8 cellular contexts compared by ENCODE assay signal in genomic region chr9:83981126-83981871, GRCh38. TPM values are rescaled to one million over a fixed set of nuclear protein-coding genes. Genes with fewer than 3 reads are reported as not detected.
DNase-seq lines count a peak whose midpoint lies in the region; ATAC-seq, FAIRE-seq and TF ChIP-seq lines count a peak whose summit lies in the region.

No MANE protein-coding gene starts in this region.

- H2AK5ac ChIP-seq in neuronal stem cell (ENCODE audit: low read depth, low read length): no peak overlapping the region

- H3K4me1 ChIP-seq in gastroesophageal sphincter: peaks cover 0 to 64% (median 9%) of the 10 kb centered on the region in 3 donors
- peaks cover 0 to 4% of the 10 kb centered on the region in 2 donors for H3K4me1 ChIP-seq in neuronal stem cell (ENCODE audit: control insufficient read depth in 2 of 2, insufficient read depth in 1 of 2, low read depth in 1 of 2, low read length in 2 of 2)

- H3K4me1 Mint-ChIP-seq in activated T-cell treated with anti-CD3 and anti-CD28 coated beads, Interleukin-2, amount 50 U/mL, for 4 hours (ENCODE audit: low read depth): peaks cover 32% of the 10 kb centered on the region

- peak overlapping the region; percentile 87 for H3K23ac ChIP-seq in neuronal stem cell (ENCODE audit: low read depth, low read length, poor library complexity)

- no peak for ATAC-seq in activated T-cell treated with anti-CD3 and anti-CD28 coated beads, Interleukin-2, amount 50 U/mL, for 4 hours
- ATAC-seq in gastroesophageal sphincter (no peak), HG02885 (IDR thresholded peaks at IDR 0.05; ENCODE audit: poor library complexity, unreplicated experiment) (no peak)

- H3K4me3 Mint-ChIP-seq in activated T-cell treated with anti-CD3 and anti-CD28 coated beads, Interleukin-2, amount 50 U/mL, for 4 hours: peak overlapping the region; percentile 96

- H3K9ac ChIP-seq in neuronal stem cell (ENCODE audit: low read depth, low read length, poor library complexity): peak overlapping the region; percentile 99

- H2BK12ac ChIP-seq in neuronal stem cell (ENCODE audit: low read length): no peak overlapping the region

- DNase-seq in AG20443 (ENCODE audit: low spot score) (peak; percentile 60), GM12892 (ENCODE audit: insufficient read length) (no peak), NAMALWA (ENCODE audit: low spot score) (peak; percentile 68), neuronal stem cell (ENCODE audit: low spot score) (no peak), islet precursor cell (no peak)
- DNase-seq in activated T-cell treated with anti-CD3 and anti-CD28 coated beads, Interleukin-2, amount 50 U/mL, for 4 hours: no peak

- H3K36me3 Mint-ChIP-seq in activated T-cell treated with anti-CD3 and anti-CD28 coated beads, Interleukin-2, amount 50 U/mL, for 4 hours (ENCODE audit: insufficient read depth): peaks cover 32% of the 10 kb centered on the region

- H3K14ac ChIP-seq in neuronal stem cell (ENCODE audit: low read length): peak overlapping the region; percentile 86

- no peak overlapping the region for H2BK15ac ChIP-seq in neuronal stem cell (ENCODE audit: low read length)

- H3K79me1 ChIP-seq in neuronal stem cell (ENCODE audit: low read depth, low read length): peaks cover 3% of the 10 kb centered on the region

- H3K36me3 ChIP-seq in gastroesophageal sphincter (peaks cover 0 to 13% of the 10 kb centered on the region in 2 donors), neuronal stem cell (replicated peaks in 1 of 2; ENCODE audit: control insufficient read depth in 2 of 2, insufficient read depth in 2 of 2, low read length in 2 of 2) (peaks cover 0 to 57% of the 10 kb centered on the region in 2 donors)

- H2AFZ ChIP-seq in neuronal stem cell (ENCODE audit: low read length): peak overlapping the region; percentile 86

- peak overlapping the region; percentile 99 for H3K18ac ChIP-seq in neuronal stem cell (ENCODE audit: low read length)

- peak overlapping the region; percentile 97 to 99 (median 98) for H3K27ac ChIP-seq in gastroesophageal sphincter
- peak overlapping the region; percentile 89 for H3K27ac ChIP-seq in neuronal stem cell (replicated peaks; ENCODE audit: low read length)

- TF ChIP-seq EP300 in gastroesophageal sphincter (IDR thresholded peaks at IDR 0.05): no peak

- no peaks in the 10 kb centered on the region for H3K27me3 Mint-ChIP-seq in activated T-cell treated with anti-CD3 and anti-CD28 coated beads, Interleukin-2, amount 50 U/mL, for 4 hours (ENCODE audit: low read depth)

- H3K9me3 ChIP-seq in gastroesophageal sphincter (no peaks in the 10 kb centered on the region), neuronal stem cell (replicated peaks in 1 of 2; ENCODE audit: control insufficient read depth in 2 of 2, insufficient read depth in 1 of 2, low read depth in 1 of 2, low read length in 2 of 2) (no peaks in the 10 kb centered on the region)

- no peak overlapping the region for H2BK120ac ChIP-seq in neuronal stem cell (ENCODE audit: low read depth, low read length)

- H3K27me3 ChIP-seq in gastroesophageal sphincter (no peaks in the 10 kb centered on the region), neuronal stem cell (ENCODE audit: control insufficient read depth in 3 of 3, insufficient read depth in 3 of 3, low read depth in 1 of 3, low read length in 3 of 3) (no peaks in the 10 kb centered on the region)

- WGBS in gastroesophageal sphincter (ENCODE audit: low coverage in 1 of 2), 2 donors: 1% methylated on average over 18 to 20 of the region's 29 CpGs
- WGBS in neuronal stem cell (ENCODE audit: extremely low coverage in 2 of 2, insufficient read length in 2 of 2, insufficient replicate concordance in 1 of 2), 2 donors: no CpG with 5 or more reads among the region's 29 CpGs

- peak; percentile 54 for FAIRE-seq in GM12892 (lab: Jason Lieb, UNC)

- H2BK5ac ChIP-seq in neuronal stem cell (ENCODE audit: low read length): peak overlapping the region; percentile 100

- no peak overlapping the region for H4K8ac ChIP-seq in neuronal stem cell (ENCODE audit: low read depth, low read length)

- TF ChIP-seq CTCF in gastroesophageal sphincter (IDR thresholded peaks at IDR 0.05): no peak

- peak overlapping the region; percentile 72 for H3K4me2 ChIP-seq in neuronal stem cell (ENCODE audit: insufficient read depth, low read length, poor library complexity, severe bottlenecking)

- TF ChIP-seq POLR2A in GM12892 (IDR thresholded peaks at IDR 0.05; ENCODE audit: low read depth, low read length): no peak
- no peak for TF ChIP-seq POLR2A in gastroesophageal sphincter (IDR thresholded peaks at IDR 0.05)

- H3K4ac ChIP-seq in neuronal stem cell (ENCODE audit: low read length): peak overlapping the region; percentile 84

- peak overlapping the region; percentile 61 for H4K91ac ChIP-seq in neuronal stem cell (ENCODE audit: low read depth, low read length, poor library complexity)

- no peaks in the 10 kb centered on the region for H3K9me3 Mint-ChIP-seq in activated T-cell treated with anti-CD3 and anti-CD28 coated beads, Interleukin-2, amount 50 U/mL, for 4 hours

- H3K4me3 ChIP-seq in gastroesophageal sphincter (peak overlapping the region; percentile 72 to 95), neuronal stem cell (ENCODE audit: low read length in 2 of 2) (peak overlapping the region; percentile 97 to 98)

RNA-seq across cellular contexts. Expression of gene RMI1, which starts 0.7 kb away (rescaled TPM):
- 16.6 TPM for polyA plus RNA-seq in GM12892 (2012; ENCODE audit: missing spikeins)
- 10 to 100 TPM; 15.6 to 18.2 (median 16.2) TPM for total RNA-seq in activated T-cell treated with anti-CD3 and anti-CD28 coated beads, Interleukin-2, amount 50 U/mL, for 4 hours
- 10 to 100 TPM in 1 of 4 donors, 1 to 10 TPM in 3; 2.8 to 17.6 (median 4.5) TPM for total RNA-seq in gastroesophageal sphincter
- 29.5 TPM for polyA plus RNA-seq in neuronal stem cell (2013, experiment 1 of 2)
- 31.5 TPM for polyA plus RNA-seq in neuronal stem cell (2013, experiment 2 of 2)

RNA-seq across cellular contexts. Expression of gene HNRNPK, which starts 1.3 kb away (rescaled TPM):
- 639 TPM for polyA plus RNA-seq in GM12892 (2012; ENCODE audit: missing spikeins)
- total RNA-seq in activated T-cell treated with anti-CD3 and anti-CD28 coated beads, Interleukin-2, amount 50 U/mL, for 4 hours: 100 to 1,000 TPM; 929 to 978 (median 948) TPM
- total RNA-seq in gastroesophageal sphincter: 100 to 1,000 TPM; 493 to 609 (median 561) TPM
- polyA plus RNA-seq in neuronal stem cell (2013, experiment 1 of 2): 555 TPM
- polyA plus RNA-seq in neuronal stem cell (2013, experiment 2 of 2): 556 TPM

Comparison
In these comparisons a context has a peak if more than half of its experiments do, and no peak if none do; other contexts are left out.
1. DNase-seq: peak in AG20443 (single experiment) and NAMALWA (single experiment); none in GM12892 (single experiment), activated T-cell treated with anti-CD3 and anti-CD28 coated beads, Interleukin-2, amount 50 U/mL, for 4 hours (single experiment), neuronal stem cell (single experiment) and islet precursor cell (single experiment).